Comparison of ENCODE assay signal across 8 cellular contexts in the genomic region with DNA sequence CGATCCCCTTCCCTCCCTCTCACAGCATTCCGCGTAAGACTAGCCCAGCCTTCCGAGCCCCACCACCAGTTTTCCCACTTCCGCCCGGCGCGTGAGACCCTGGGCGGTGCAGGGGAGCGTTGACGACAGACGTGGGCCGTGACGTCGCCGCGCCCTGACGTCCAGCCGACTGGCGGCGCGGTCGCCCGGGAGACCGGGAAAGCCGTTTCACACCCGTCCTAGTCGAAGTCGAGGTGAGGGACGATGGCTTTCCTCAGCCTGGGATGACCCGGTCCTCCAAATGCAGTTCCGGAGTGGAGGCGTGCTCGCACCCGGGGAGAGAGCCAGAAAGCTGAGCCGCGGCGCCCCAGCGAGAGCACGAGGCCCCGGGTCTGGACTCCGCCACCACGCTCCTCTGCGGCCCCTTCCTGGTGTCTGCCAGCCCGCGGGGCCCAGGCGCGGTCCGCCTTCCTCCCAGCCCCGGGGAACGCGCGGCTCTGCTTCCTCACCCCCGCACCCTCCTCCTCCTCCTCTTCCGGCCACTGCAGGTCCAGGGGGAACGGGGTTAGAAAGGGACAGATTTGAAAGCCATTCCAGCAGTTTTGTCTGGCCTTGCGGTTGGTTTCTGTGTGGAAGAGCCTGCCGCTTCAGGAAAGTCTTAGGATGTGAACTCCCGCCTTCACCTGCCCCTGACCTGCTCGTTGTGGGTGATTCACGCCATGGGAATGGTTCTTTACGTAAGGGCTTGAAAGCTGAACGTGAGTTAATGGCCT. TPM values are rescaled to one million over a fixed set of nuclear protein-coding genes. Genes with fewer than 3 reads are reported as not detected.
DNase-seq lines count a peak whose midpoint lies in the region; TF ChIP-seq lines count a peak whose summit lies in the region.

Gene LEKR1, plus strand, starts transcription at position 210 of the 752 bp plus-strand sequence. CDS start 2,977 bp downstream, outside the sequence.

- intact Hi-C loops in cardiac septum (cut with DNase I) = loop anchor here (1.0 to 5.0 kb wide), 4 partner anchors 9 to 306 kb away; partner anchors contain the start of gene TIPARP

- peak within 1 kb of the TSS; percentile 54 for H2BK5ac ChIP-seq in trophoblast cell (ENCODE audit: low read depth, low read length, poor library complexity)

- H4K12ac ChIP-seq in trophoblast cell (ENCODE audit: low read depth, low read length) = peak within 1 kb of the TSS; percentile 81

- peak within 1 kb of the TSS; percentile 91 for H4K91ac ChIP-seq in trophoblast cell (ENCODE audit: low read depth, low read length)

- peaks cover 4% of the 10 kb centered on the region for H3K36me3 Mint-ChIP-seq in type B pancreatic cell

- H3K4me2 ChIP-seq in MM.1S (ENCODE audit: low read depth, low read length) (peak within 1 kb of the TSS; percentile 78), trophoblast cell (ENCODE audit: low read length) (peak within 1 kb of the TSS; percentile 71)

- TF ChIP-seq CTCF in MM.1S (IDR thresholded peaks at IDR 0.05; ENCODE audit: low read length) (no peak), type B pancreatic cell (conservative IDR thresholded peaks at IDR 0.05) (no peak)

- H4K20me1 ChIP-seq in MM.1S (ENCODE audit: insufficient read depth, low read length) = no peaks in the 10 kb centered on the region

- H3K4me3 Mint-ChIP-seq in type B pancreatic cell = peak within 1 kb of the TSS; percentile 94

- H2AK5ac ChIP-seq in trophoblast cell (ENCODE audit: low read length) = no peak within 1 kb of the TSS

- H3K27me3 Mint-ChIP-seq in type B pancreatic cell = no peaks in the 10 kb centered on the region

- H3K79me2 ChIP-seq in MM.1S (ENCODE audit: low read length) (no peaks in the 10 kb centered on the region), trophoblast cell (ENCODE audit: control insufficient read depth, insufficient read depth, low read length, poor library complexity) (no peaks in the 10 kb centered on the region)

- peak within 1 kb of the TSS; percentile 83 for H3K14ac ChIP-seq in trophoblast cell (ENCODE audit: low read length)

- H3F3A ChIP-seq in MM.1S (ENCODE audit: insufficient read depth, low read length) = no peaks in the 10 kb centered on the region

- H3K23ac ChIP-seq in trophoblast cell (ENCODE audit: low read length) = no peak within 1 kb of the TSS

- no peaks in the 10 kb centered on the region for H3K9me3 ChIP-seq in MM.1S (replicated peaks; ENCODE audit: insufficient read depth, low read length)
- no peaks in the 10 kb centered on the region for H3K9me3 ChIP-seq in adipocyte (ENCODE audit: control insufficient read depth, low read length)
- H3K9me3 ChIP-seq in trophoblast cell (ENCODE audit: insufficient read depth, low read depth, low read length) = no peaks in the 10 kb centered on the region

- H3K27ac Mint-ChIP-seq in type B pancreatic cell = peak within 1 kb of the TSS; percentile 100

- peak within 1 kb of the TSS; percentile 40 for H3K9ac ChIP-seq in MM.1S (ENCODE audit: low read length)
- peak within 1 kb of the TSS; percentile 90 for H3K9ac ChIP-seq in adipocyte (ENCODE audit: low read length)
- peak within 1 kb of the TSS; percentile 75 for H3K9ac ChIP-seq in trophoblast cell (ENCODE audit: low read length)

- H2AFZ ChIP-seq in MM.1S (ENCODE audit: low read length) (peak within 1 kb of the TSS; percentile 82), trophoblast cell (ENCODE audit: insufficient read depth, low read length, poor library complexity) (peak within 1 kb of the TSS; percentile 70)

- no peak within 1 kb of the TSS for H3K27ac ChIP-seq in MM.1S (ENCODE audit: low read length)
- H3K27ac ChIP-seq in trophoblast cell (ENCODE audit: low read depth, low read length) = peak within 1 kb of the TSS; percentile 81

- peak within 1 kb of the TSS; percentile 95 for H4K8ac ChIP-seq in trophoblast cell (ENCODE audit: low read depth, low read length)

- peak within 1 kb of the TSS; percentile 77 for H3K18ac ChIP-seq in trophoblast cell (ENCODE audit: low read length)

- no peaks in the 10 kb centered on the region for H3K27me3 ChIP-seq in MM.1S (replicated peaks; ENCODE audit: insufficient read depth, low read length)
- H3K27me3 ChIP-seq in adipocyte (replicated peaks; ENCODE audit: control insufficient read depth, insufficient read depth, low read length) = no peaks in the 10 kb centered on the region
- H3K27me3 ChIP-seq in trophoblast cell (ENCODE audit: insufficient read depth, low read length) = no peaks in the 10 kb centered on the region

- peaks cover 9% of the 10 kb centered on the region for H3K79me1 ChIP-seq in trophoblast cell (ENCODE audit: low read length)

- no peaks in the 10 kb centered on the region for H3K9me3 Mint-ChIP-seq in type B pancreatic cell

- peak within 1 kb of the TSS; percentile 90 for H2BK120ac ChIP-seq in trophoblast cell (ENCODE audit: insufficient read depth, low read length, poor library complexity)

- H3K4me1 ChIP-seq in MM.1S (ENCODE audit: low read length) (peaks cover 4% of the 10 kb centered on the region; the same call in 1 of the 2 replicates), adipocyte (ENCODE audit: control insufficient read depth, insufficient read depth, low read length) (peaks cover 5% of the 10 kb centered on the region), trophoblast cell (ENCODE audit: control insufficient read depth in 1 of 2, insufficient read depth in 2 of 2, low read length in 2 of 2) (peaks cover 0 to 5% of the 10 kb centered on the region in 2 experiments)

- H3K4me3 ChIP-seq in MM.1S (ENCODE audit: low read length) = peak within 1 kb of the TSS; percentile 60
- peak within 1 kb of the TSS; percentile 92 for H3K4me3 ChIP-seq in adipocyte (ENCODE audit: low read length)
- peak within 1 kb of the TSS; percentile 76 for H3K4me3 ChIP-seq in trophoblast cell (ENCODE audit: low read depth, low read length)

- H3K4me1 Mint-ChIP-seq in type B pancreatic cell (ENCODE audit: unreplicated experiment) = peaks cover 21% of the 10 kb centered on the region

- H3K4ac ChIP-seq in trophoblast cell (ENCODE audit: low read depth, low read length) = peak within 1 kb of the TSS; percentile 42

- H3K36me3 ChIP-seq in MM.1S (replicated peaks; ENCODE audit: insufficient read depth, low read length) = no peaks in the 10 kb centered on the region
- no peaks in the 10 kb centered on the region for H3K36me3 ChIP-seq in adipocyte (ENCODE audit: control insufficient read depth, insufficient read depth, low read length, severe bottlenecking)
- no peaks in the 10 kb centered on the region for H3K36me3 ChIP-seq in trophoblast cell (ENCODE audit: control insufficient read depth in 1 of 2, insufficient read depth in 2 of 2, low read length in 2 of 2)

- DNase-seq in GF-D8 (lab: John Stamatoyannopoulos, UW) (peak; percentile 59), H4 (ENCODE audit: low spot score) (peak; percentile 96), MM.1S (peak; percentile 53), SW 1271 (lab: John Stamatoyannopoulos, UW) (peak; percentile 79 to 91), adipocyte (ENCODE audit: low read depth) (peak; percentile 87), cardiac septum (ENCODE audit: low spot score) (peak; percentile 91), trophoblast cell (peak; percentile 93 to 96), type B pancreatic cell (ENCODE audit: extremely low spot score, unreplicated experiment) (peak; percentile 87)

- H3K9me2 ChIP-seq in MM.1S (replicated peaks; ENCODE audit: insufficient read depth, low read length) = no peaks in the 10 kb centered on the region

- H2BK12ac ChIP-seq in trophoblast cell (ENCODE audit: low read length) = peak within 1 kb of the TSS; percentile 10

- WGBS in trophoblast cell (ENCODE audit: extremely low coverage, insufficient coverage, insufficient read length) = no CpG with 5 or more reads among the region's 63 CpGs

RNA-seq across cellular contexts. Expression of gene LEKR1, which starts in this region (rescaled TPM):
- 0.37 and 11.5 TPM in 2 replicates for total RNA-seq in H4 (2014; rRNA removed; shearing (Covaris generic))
- total RNA-seq in cardiac septum (0.32 TPM), type B pancreatic cell (ENCODE audit: low replicate concordance) (1.6 and 4.2 TPM in 2 replicates)
- polyA plus RNA-seq in trophoblast cell (2013) = 0.04 and 0.14 TPM in 2 replicates

Comparison
In these comparisons a context has a peak if more than half of its experiments do, and no peak if none do; other contexts are left out.
1. Peak in DNase-seq in cardiac septum; RNA of the gene not detected or under 1 TPM.
2. H3K9ac ChIP-seq: peak in every context shown above with its lines; median percentile 90 in adipocyte; 75 in trophoblast cell; 40 in MM.1S.